8 cellular contexts compared by ENCODE assay signal in the genomic region with DNA sequence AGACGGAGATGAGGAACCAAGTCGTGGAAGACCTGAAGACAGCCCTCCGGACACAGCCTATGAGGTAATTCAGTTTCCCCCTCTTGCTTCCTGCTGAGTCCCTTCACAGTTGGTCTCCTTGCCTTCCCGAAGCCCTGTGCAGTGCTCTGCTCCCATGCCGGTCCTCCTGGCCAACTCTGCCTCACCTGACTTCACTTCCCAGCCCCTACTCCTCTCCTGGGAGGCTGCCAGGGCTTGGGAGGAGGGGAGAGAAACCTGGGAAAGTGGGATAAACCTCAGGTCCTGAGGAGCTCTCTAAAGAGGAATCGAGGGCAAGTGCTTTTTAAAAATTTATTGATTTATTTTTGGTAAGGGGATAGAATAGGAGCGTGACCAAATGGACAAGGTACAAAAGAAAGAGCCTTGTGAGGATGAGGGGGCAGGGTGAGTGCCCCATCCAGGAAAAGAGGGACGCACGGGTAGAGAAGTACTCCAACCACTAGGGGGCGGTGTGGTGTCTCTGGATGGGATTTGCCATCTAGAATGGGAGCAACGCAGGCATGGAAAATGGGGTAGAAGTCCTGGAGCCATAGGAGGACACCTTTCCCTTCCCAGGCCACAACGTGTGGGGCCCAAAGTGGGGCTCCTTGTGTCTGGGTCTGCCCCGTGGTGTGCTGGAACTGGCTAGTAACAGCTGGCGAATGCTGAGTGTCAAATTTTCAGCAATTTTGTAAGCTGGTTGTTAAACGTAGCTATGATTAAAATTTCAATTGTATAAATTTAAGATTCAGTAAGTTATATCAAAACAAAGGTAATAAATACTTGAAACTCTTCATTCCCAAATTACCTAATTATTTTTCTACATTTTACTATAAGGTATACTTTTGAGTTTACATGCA.
A peak's percentile ranks its signal among the peaks of the same experiment; 100 is the strongest.
DNase-seq lines count a peak whose midpoint lies in the region; ATAC-seq and TF ChIP-seq lines count a peak whose summit lies in the region.

No MANE protein-coding gene starts in this region.

- in situ Hi-C loops in G401 (cut with HindIII; ENCODE audit: low sequenced_read_pairs), result no loop called here

- H3K27me3 Mint-ChIP-seq in chondrocyte (ENCODE audit: low read depth), result no peaks in the 10 kb centered on the region

- H2AFZ ChIP-seq in Loucy (ENCODE audit: low read length), result no peak overlapping the region

- no peak overlapping the region for H3K4me3 Mint-ChIP-seq in chondrocyte (ENCODE audit: unreplicated experiment)

- DNase-seq in G401 (ENCODE audit: low spot score) (peak; percentile 21), chondrocyte (ENCODE audit: low spot score) (no peak), right lobe of liver (peak; percentile 68 to 81 (median 75)), foreskin melanocyte (no peak)
- DNase-seq in stimulated activated CD8-positive, alpha-beta memory T cell treated with anti-CD3 and anti-CD28 coated beads, Interleukin-15, amount 100 ng/mL, for 1 hour (ENCODE audit: low read depth), result peak; percentile 24

- no peaks in the 10 kb centered on the region for H3K9me2 ChIP-seq in Loucy (replicated peaks; ENCODE audit: low read depth, low read length)

- H3K9me3 ChIP-seq in Loucy (ENCODE audit: insufficient read depth, low read depth, low read length) (no peaks in the 10 kb centered on the region), right lobe of liver (no peaks in the 10 kb centered on the region)

- peak; percentile 89 for TF ChIP-seq CTCF in Loucy (conservative IDR thresholded peaks at IDR 0.05; ENCODE audit: low read length)
- peak; percentile 76 for TF ChIP-seq CTCF in WI38 (IDR thresholded peaks at IDR 0.05; ENCODE audit: low read depth, low read length)
- peak; percentile 87 for TF ChIP-seq CTCF in chondrocyte (IDR thresholded peaks at IDR 0.05)
- TF ChIP-seq CTCF in right lobe of liver (IDR thresholded peaks at IDR 0.05), result peak; percentile 62 to 88 (median 79)

- WGBS in right lobe of liver (ENCODE audit: insufficient coverage, low coverage, low lambda C conversion rate, missing lambda C conversion rate), result 31% methylated on average over 11 of the region's 15 CpGs

- no peak overlapping the region for H3K4me2 ChIP-seq in Loucy (ENCODE audit: low read depth, low read length, poor library complexity, severe bottlenecking)

- no peaks in the 10 kb centered on the region for H3F3A ChIP-seq in Loucy (ENCODE audit: low read depth)

- H3K27me3 ChIP-seq in Loucy (ENCODE audit: insufficient read depth, low read length, poor library complexity, severe bottlenecking) (no peaks in the 10 kb centered on the region), right lobe of liver (no peaks in the 10 kb centered on the region)

- H3K4me1 Mint-ChIP-seq in chondrocyte (ENCODE audit: low read depth), result peaks cover 19% of the 10 kb centered on the region

- no peaks in the 10 kb centered on the region for H4K20me1 ChIP-seq in Loucy (ENCODE audit: insufficient read depth, low read length, poor library complexity, severe bottlenecking)

- H3K36me3 Mint-ChIP-seq in chondrocyte (ENCODE audit: low read depth), result peaks cover 66% of the 10 kb centered on the region

- intact Hi-C loops in right lobe of liver (cut with DNase I), result no loop called here

- H3K79me2 ChIP-seq in Loucy (ENCODE audit: insufficient read depth, low read length), result no peaks in the 10 kb centered on the region

- H3K4me3 ChIP-seq in Loucy (ENCODE audit: low read length, poor library complexity, severe bottlenecking), result no peak overlapping the region
- no peak overlapping the region for H3K4me3 ChIP-seq in WI38 (ENCODE audit: low read depth, low read length)
- H3K4me3 ChIP-seq in right lobe of liver, result no peak overlapping the region

- no peak overlapping the region for H3K27ac ChIP-seq in right lobe of liver

- H3K27ac Mint-ChIP-seq in chondrocyte (ENCODE audit: unreplicated experiment), result no peak overlapping the region

- H3K4me1 ChIP-seq in Loucy (ENCODE audit: insufficient read depth, low read length, poor library complexity, severe bottlenecking), result no peaks in the 10 kb centered on the region
- no peaks in the 10 kb centered on the region for H3K4me1 ChIP-seq in right lobe of liver

- H3K9ac ChIP-seq in Loucy (ENCODE audit: low read depth, low read length, poor library complexity, severe bottlenecking), result no peak overlapping the region

- H3K36me3 ChIP-seq in Loucy (ENCODE audit: insufficient read depth, low read length) (no peaks in the 10 kb centered on the region), right lobe of liver (no peaks in the 10 kb centered on the region)

- H3K9me3 Mint-ChIP-seq in chondrocyte (ENCODE audit: low read depth), result no peaks in the 10 kb centered on the region

- no peak for TF ChIP-seq POLR2A in right lobe of liver (IDR thresholded peaks at IDR 0.05)

- ATAC-seq in right lobe of liver (peak; percentile 74 to 87 (median 81)), GM19351 (IDR thresholded peaks at IDR 0.05; ENCODE audit: unreplicated experiment) (no peak)

Comparison
In these comparisons a context has a peak if more than half of its experiments do, and no peak if none do; other contexts are left out.
1. DNase-seq: peak in G401 (single experiment), right lobe of liver (3 of 3) and stimulated activated CD8-positive, alpha-beta memory T cell treated with anti-CD3 and anti-CD28 coated beads, Interleukin-15, amount 100 ng/mL, for 1 hour (single experiment); none in chondrocyte (single experiment) and foreskin melanocyte (single experiment).
2. Peak in every context shown above with its lines, with median percentiles within 50 percentile points of each other: CTCF ChIP-seq.